ENCODE assay signal across 19 cellular contexts in genomic region chr21:27818847-27819246, GRCh38.
DNase-seq lines count a peak whose midpoint lies in the region; ATAC-seq and TF ChIP-seq lines count a peak whose summit lies in the region.
"Had no signal": no experiment of that assay in that cellular context is flagged by ENCODE, and none has a peak within 500 bp of the region (broad histone marks: within the 10 kb centered on the region; RNA-seq: fewer than 3 reads in every experiment).

No MANE protein-coding gene starts in this region.

- ATAC-seq in sciatic nerve (peak; percentile 24), GM19397 (IDR thresholded peaks at IDR 0.05; ENCODE audit: unreplicated experiment) (no peak)
- ATAC-seq: activated CD8-positive, alpha-beta memory T cell treated with anti-CD3 and anti-CD28 coated beads, Interleukin-2, amount 10 ng/mL, durations not matched to agents 7 days and 5 days had no signal

- TF ChIP-seq CTCF in cardiac fibroblast (IDR thresholded peaks at IDR 0.05; ENCODE audit: low read depth, low read length), result no peak

- peak; percentile 53 for DNase-seq in HCEC 1CT
- DNase-seq in cardiac fibroblast (ENCODE audit: low read depth in 2 of 2), result peak; percentile 36 to 41
- DNase-seq in kidney glomerular epithelial cell (lab: John Stamatoyannopoulos, UW), result peak; percentile 65
- no peak for DNase-seq in sciatic nerve (ENCODE audit: low spot score)
- no peak for DNase-seq in activated naive CD4-positive, alpha-beta T cell (lab: John Stamatoyannopoulos, UW)
- no peak for DNase-seq in T-helper 1 cell
- DNase-seq in NCI-H1048 (lab: John Stamatoyannopoulos, UW), result no peak
- DNase-seq: ACHN; activated CD4-positive, alpha-beta T cell treated with anti-CD3 and anti-CD28 coated beads for 1 hour; activated CD8-positive, alpha-beta memory T cell treated with anti-CD3 and anti-CD28 coated beads, Interleukin-2, amount 10 ng/mL, durations not matched to agents 7 days and 5 days; CD4-positive, CD25-positive, alpha-beta regulatory T cell; cerebellar nuclear complex; DND-41; NCI-H1092; NCI-H69; stimulated activated CD4-positive, alpha-beta T cell treated with anti-CD3 and anti-CD28 coated beads, Interleukin-1b, Interleukin-23, amount 100 ng/mL, for 48 hours had no signal

- no peak overlapping the region for H3K4me3 ChIP-seq in cardiac fibroblast (replicated peaks in 1 of 2; ENCODE audit: low read depth in 2 of 2, low read length in 2 of 2)
- H3K4me3 ChIP-seq: neural progenitor cell, SK-N-MC had no signal

- intact Hi-C loops in sciatic nerve (cut with DNase I), result no loop called here

Comparison
In these comparisons a context has a peak if more than half of its experiments do, and no peak if none do; other contexts are left out.
1. DNase-seq: peak in HCEC 1CT (single experiment), cardiac fibroblast (2 of 2) and kidney glomerular epithelial cell (single experiment); none in sciatic nerve (single experiment), activated naive CD4-positive, alpha-beta T cell (0 of 4), T-helper 1 cell (0 of 5) and NCI-H1048 (single experiment).